27 cellular contexts compared by ENCODE assay signal in genomic region chr2:173759959-173760358, GRCh38.
"Had no signal": no experiment of that assay in that cellular context is flagged by ENCODE, and none has a peak within 500 bp of the region (broad histone marks: within the 10 kb centered on the region; RNA-seq: fewer than 3 reads in every experiment).

No MANE protein-coding gene starts in this region.

- H3K27me3 ChIP-seq: brain microvascular endothelial cell, cardiac muscle cell, Peyer's patch, SJCRH30 had no signal

- H3K4me3 ChIP-seq: cardiac muscle cell, Peyer's patch, SJCRH30 had no signal

- H3K9ac ChIP-seq: SK-N-SH had no signal

- H3K27ac Mint-ChIP-seq: activated naive CD4-positive, alpha-beta T cell treated with anti-CD3 and anti-CD28 coated beads for 36 hours; activated naive CD8-positive, alpha-beta T cell had no signal

- H3K9me3 ChIP-seq: Peyer's patch, SJCRH30, SK-N-SH had no signal

- H3K9me3 Mint-ChIP-seq: activated naive CD4-positive, alpha-beta T cell treated with anti-CD3 and anti-CD28 coated beads for 36 hours; activated T-cell treated with anti-CD3 and anti-CD28 coated beads, Interleukin-2, amount 50 U/mL, for 4 hours had no signal

- H3K27ac ChIP-seq: brain microvascular endothelial cell, cardiac muscle cell, Peyer's patch, RWPE1, SJCRH30, WERI-Rb-1 had no signal

- DNase-seq: activated CD4-positive, alpha-beta T cell treated with anti-CD3 and anti-CD28 coated beads for 48 hours; activated CD4-positive, alpha-beta T cell treated with anti-CD3 and anti-CD28 coated beads, Interleukin-2, amount 50 U/mL, for 4 hours; activated CD4-positive, CD25-positive, alpha-beta regulatory T cell treated with anti-CD3 and anti-CD28 coated beads, Interleukin-2, amount 50 U/mL, for 72 hours; activated CD8-positive, alpha-beta memory T cell treated with anti-CD3 and anti-CD28 coated beads for 24 hours; activated gamma-delta T cell; activated naive CD4-positive, alpha-beta T cell treated with anti-CD3 and anti-CD28 coated beads for 36 hours; activated T-cell treated with anti-CD3 and anti-CD28 coated beads, Interleukin-2, amount 50 U/mL, for 4 hours; amygdala; KG1; NCI-H1048; NCI-H2029; NCI-H2107; NCI-H2171 treated with DMSO at 0.1 percent for 48 hours; NCI-H226; NCI-H526; NK-92 treated with Interleukin-12 subunit alpha and Interleukin-12 subunit beta, amount 100 ng/mL, for 24 hours; OCI-M1; Peyer's patch; Right ventricle myocardium superior; SJCRH30; SK-N-SH; T-helper 1 cell; WERI-Rb-1 had no signal

- H3K36me3 Mint-ChIP-seq: activated naive CD8-positive, alpha-beta T cell had no signal

- H3K4me2 ChIP-seq: SK-N-SH had no signal

- H3K4me1 ChIP-seq: Peyer's patch, SJCRH30 had no signal

- H3K4me3 Mint-ChIP-seq: activated naive CD4-positive, alpha-beta T cell treated with anti-CD3 and anti-CD28 coated beads for 36 hours; activated naive CD8-positive, alpha-beta T cell; activated T-cell treated with anti-CD3 and anti-CD28 coated beads, Interleukin-2, amount 50 U/mL, for 4 hours had no signal

- ATAC-seq: activated T-cell treated with anti-CD3 and anti-CD28 coated beads, Interleukin-2, amount 50 U/mL, for 4 hours had no signal

- H3K36me3 ChIP-seq: brain microvascular endothelial cell, cardiac muscle cell, Peyer's patch, SJCRH30, WERI-Rb-1 had no signal
